12 cellular contexts compared by ENCODE assay signal in genomic region chr3:66452247-66453040, GRCh38. TPM values are rescaled to one million over a fixed set of nuclear protein-coding genes. Genes with fewer than 3 reads are reported as not detected.
DNase-seq lines count a peak whose midpoint lies in the region; ATAC-seq, FAIRE-seq and TF ChIP-seq lines count a peak whose summit lies in the region.
"Had no signal": no experiment of that assay in that cellular context is flagged by ENCODE, and none has a peak within 500 bp of the region (broad histone marks: within the 10 kb centered on the region; RNA-seq: fewer than 3 reads in every experiment).

No MANE protein-coding gene starts in this region.

- no peak overlapping the region for H4K91ac ChIP-seq in H1 (replicated peaks; ENCODE audit: insufficient read length, low read length)

- H2BK5ac ChIP-seq in H1 (ENCODE audit: low read depth, low read length) = no peak overlapping the region

- TF ChIP-seq CTCF in H1 (IDR thresholded peaks at IDR 0.05; ENCODE audit: control extremely low read depth in 1 of 3, insufficient read depth in 1 of 3, low read depth in 1 of 3, low read length in 3 of 3) = no peak
- TF ChIP-seq CTCF in upper lobe of left lung (IDR thresholded peaks at IDR 0.05) = no peak
- no peak for TF ChIP-seq CTCF in PC-3 (conservative IDR thresholded peaks at IDR 0.05; ENCODE audit: low read depth, low read length)

- H4K20me1 ChIP-seq in H1 (replicated peaks in 1 of 2; ENCODE audit: control insufficient read depth in 1 of 2, insufficient read depth in 2 of 2, low read length in 2 of 2) (peaks cover 23% of the 10 kb centered on the region in 2 experiments), PC-3 (ENCODE audit: low read length) (no peaks in the 10 kb centered on the region)

- H4K8ac ChIP-seq in H1 (ENCODE audit: extremely low read depth, insufficient read depth, low read length) = no peak overlapping the region

- H3K9ac ChIP-seq in H1 (replicated peaks in 1 of 4; ENCODE audit: extremely low read depth in 1 of 4, low read depth in 3 of 4, low read length in 3 of 4) (no peak overlapping the region), PC-3 (ENCODE audit: low read length) (no peak overlapping the region)

- no peak for FAIRE-seq in H1 (lab: Jason Lieb, UNC)

- 93% methylated on average over 8 of the region's 8 CpGs; no CpG with 5 or more reads in 1 of the 2 experiments for WGBS in H1 (ENCODE audit: extremely low coverage in 1 of 2, insufficient coverage in 1 of 2, insufficient read length in 1 of 2, insufficient replicate concordance in 2 of 2, low coverage in 1 of 2, low lambda C conversion rate in 2 of 2, missing lambda C conversion rate in 1 of 2), 2 experiments
- WGBS in upper lobe of left lung, 2 donors = 51 to 61% methylated on average over 8 of the region's 8 CpGs

- H3K4me2 ChIP-seq in H1 (ENCODE audit: insufficient read depth in 1 of 2, low read depth in 2 of 2, low read length in 2 of 2) (no peak overlapping the region), PC-3 (ENCODE audit: low read length) (no peak overlapping the region)

- DNase-seq in NCI-H2171 treated with DMSO at 0.1 percent for 48 hours (lab: John Stamatoyannopoulos, UW) = peak; percentile 43
- no peak for DNase-seq in NCI-H2171 (lab: John Stamatoyannopoulos, UW)
- no peak for DNase-seq in H1 (ENCODE audit: low read depth in 1 of 2, low spot score in 2 of 2)
- DNase-seq in middle frontal gyrus (ENCODE audit: extremely low spot score, low spot score) = peak; percentile 39
- DNase-seq in upper lobe of left lung = no peak
- DNase-seq in PC-3 = no peak
- DNase-seq: activated CD4-positive, alpha-beta T cell treated with anti-CD3 and anti-CD28 coated beads, Interleukin-2, amount 10 ng/mL, durations not matched to agents 24 days and 14 days; activated gamma-delta T cell; DMS153; effector memory CD8-positive, alpha-beta T cell had no signal

- no peak overlapping the region for H2BK12ac ChIP-seq in H1 (ENCODE audit: low read depth, low read length)

- H3K4ac ChIP-seq in H1 (replicated peaks; ENCODE audit: insufficient read length, low read depth, low read length) = no peak overlapping the region

- no peak overlapping the region for H3K27ac ChIP-seq in H1 (ENCODE audit: low read depth, low read length)
- H3K27ac ChIP-seq in upper lobe of left lung = peak overlapping the region in 3 of 4 donors; percentile 13 to 62 (median 32)
- H3K27ac ChIP-seq in PC-3 (ENCODE audit: low read length) = no peak overlapping the region

- H3K4me3 ChIP-seq in H1 (ENCODE audit: extremely low read depth in 1 of 4, insufficient read depth in 2 of 4, low read depth in 3 of 4, low read length in 4 of 4) (no peak overlapping the region), upper lobe of left lung (no peak overlapping the region), PC-3 (ENCODE audit: low read length) (no peak overlapping the region)

- H2AK5ac ChIP-seq in H1 (ENCODE audit: low read depth, low read length) = no peak overlapping the region

- no peak overlapping the region for H3K56ac ChIP-seq in H1 (replicated peaks; ENCODE audit: insufficient read length, low read depth, low read length)

- no peaks in the 10 kb centered on the region for H3K23me2 ChIP-seq in H1 (ENCODE audit: low read depth, low read length)

- peaks cover 5 to 98% of the 10 kb centered on the region in 2 experiments for H3K79me2 ChIP-seq in H1 (ENCODE audit: control insufficient read depth in 1 of 2, insufficient read depth in 2 of 2, low read length in 2 of 2)
- no peaks in the 10 kb centered on the region for H3K79me2 ChIP-seq in PC-3 (ENCODE audit: low read length)

- H2BK15ac ChIP-seq in H1 (ENCODE audit: low read length) = no peak overlapping the region

- no peak for TF ChIP-seq EP300 in H1 (IDR thresholded peaks at IDR 0.05; ENCODE audit: borderline replicate concordance in 1 of 2, low read depth in 2 of 2, low read length in 2 of 2)
- no peak for TF ChIP-seq EP300 in upper lobe of left lung (IDR thresholded peaks at IDR 0.05)

- no peak overlapping the region for H3K18ac ChIP-seq in H1 (ENCODE audit: extremely low read depth, low read length)

- no peak overlapping the region for H4K5ac ChIP-seq in H1 (ENCODE audit: insufficient read length, low read depth, low read length)

- no peaks in the 10 kb centered on the region for H3K9me2 ChIP-seq in PC-3 (replicated peaks; ENCODE audit: low read length)

- POLR2A ChIA-PET in H1 (lab: Charles Lee; ENCODE audit: partially characterized antibody) (interaction anchor here (0.6 to 2.8 kb wide), 7 partner anchors 8 to 44 kb away, joined by 3 to 11 read pairs (median 3); no protein-coding TSS in a partner anchor), PC-3 (lab: Charles Lee; ENCODE audit: unreplicated experiment) (no interaction called here)

- H3K4me1 ChIP-seq in H1 (replicated peaks in 1 of 4; ENCODE audit: control insufficient read depth in 3 of 4, insufficient read depth in 4 of 4, low read length in 3 of 4) (peaks cover 0 to 13% (median 10%) of the 10 kb centered on the region in 4 experiments; a peak in 6 of 7 replicates), upper lobe of left lung (peaks cover 38 to 52% (median 45%) of the 10 kb centered on the region in 4 donors), PC-3 (ENCODE audit: insufficient read depth, low read length) (peaks cover 9% of the 10 kb centered on the region; the same call in 1 of the 2 replicates)

- no peak overlapping the region for H3K23ac ChIP-seq in H1 (ENCODE audit: insufficient read length)

- H3K27me3 ChIP-seq in H1 (replicated peaks in 1 of 4; ENCODE audit: control insufficient read depth in 3 of 4, extremely low read depth in 1 of 4, insufficient read depth in 3 of 4, low read length in 3 of 4) (no peaks in the 10 kb centered on the region), upper lobe of left lung (no peaks in the 10 kb centered on the region), PC-3 (ENCODE audit: low read length) (no peaks in the 10 kb centered on the region)

- no peak overlapping the region for H2BK20ac ChIP-seq in H1 (ENCODE audit: low read length)

- ATAC-seq in upper lobe of left lung (ENCODE audit: low FRiP score in 2 of 2) (peak in 1 of 2 donors; percentile 59), PC-3 (no peak), GM19351 (IDR thresholded peaks at IDR 0.05; ENCODE audit: unreplicated experiment) (no peak), GM18870 (IDR thresholded peaks at IDR 0.05; ENCODE audit: unreplicated experiment) (no peak)
- ATAC-seq: effector memory CD8-positive, alpha-beta T cell had no signal

- BruUV-seq in PC-3 (replicated peaks; lab: Mats Ljungman, UMichigan) = no TSS peak

- H3K14ac ChIP-seq in H1 (ENCODE audit: insufficient read length) = no peak overlapping the region

- peaks cover 17% of the 10 kb centered on the region for H3K79me1 ChIP-seq in H1 (ENCODE audit: low read depth, low read length)

- peaks cover 11 to 83% (median 50%) of the 10 kb centered on the region in 4 experiments for H3K36me3 ChIP-seq in H1 (ENCODE audit: control insufficient read depth in 2 of 4, insufficient read depth in 4 of 4, low read length in 3 of 4)
- H3K36me3 ChIP-seq in upper lobe of left lung = peaks cover 0 to 5% (median 2%) of the 10 kb centered on the region in 4 donors
- H3K36me3 ChIP-seq in PC-3 (ENCODE audit: low read depth, low read length) = no peaks in the 10 kb centered on the region

- CTCF ChIA-PET in H1 (lab: Charles Lee; ENCODE audit: partially characterized antibody) = interaction anchor here (0.6 to 7.2 kb wide), 7 partner anchors 9 to 74 kb away, joined by 3 to 32 read pairs (median 4); no protein-coding TSS in a partner anchor
- CTCF ChIA-PET in PC-3 (lab: Charles Lee) = no interaction called here

- no peaks in the 10 kb centered on the region for H3F3A ChIP-seq in PC-3 (ENCODE audit: low read length, unreplicated experiment)

- no peak overlapping the region for H2BK120ac ChIP-seq in H1 (replicated peaks; ENCODE audit: low read depth, low read length)

- no peak for TF ChIP-seq POLR2A in H1 (IDR thresholded peaks at IDR 0.05; ENCODE audit: control extremely low read depth in 1 of 2, low read depth in 2 of 2, low read length in 2 of 2)
- no peak for TF ChIP-seq POLR2A in upper lobe of left lung (IDR thresholded peaks at IDR 0.05)

- H2AFZ ChIP-seq in H1 (ENCODE audit: low read length) (no peak overlapping the region), PC-3 (ENCODE audit: low read length) (no peak overlapping the region)

- TF ChIP-seq RAD21 in H1 (IDR thresholded peaks at IDR 0.05 in 1 of 2, conservative IDR thresholded peaks at IDR 0.05 in 1 of 2; ENCODE audit: low read depth in 2 of 2, low read length in 2 of 2) = no peak

- intact Hi-C loops in PC-3 (cut with micrococcal nuclease) = no loop called here

- H3K9me3 ChIP-seq in H1 (ENCODE audit: insufficient read depth in 2 of 2, low read depth in 1 of 2, low read length in 1 of 2) = no peaks in the 10 kb centered on the region
- no peaks in the 10 kb centered on the region for H3K9me3 ChIP-seq in upper lobe of left lung
- no peaks in the 10 kb centered on the region for H3K9me3 ChIP-seq in PC-3 (ENCODE audit: low read length)

TF ChIP-seq in H1, 55 proteins besides CTCF, POLR2A, EP300 and RAD21:
- TF ChIP-seq SP2 (IDR thresholded peaks at IDR 0.05; ENCODE audit: low read length) (no peak), POLR2AphosphoS5 (IDR thresholded peaks at IDR 0.05; ENCODE audit: low read depth, low read length) (peak; percentile 15; the same call in 1 of the 2 replicates), ATF2 (IDR thresholded peaks at IDR 0.05; ENCODE audit: low read length) (no peak)

RNA-seq across cellular contexts. Expression of gene LRIG1, which starts 48.4 kb away (rescaled TPM):
- 78.1 and 86.8 TPM in 2 replicates for total RNA-seq in H1 (2021; fragmentation: NEBNext Ultra II Directional; extraction: Animal tissue kit (Norgen Biotek cat#: 25700))
- 88.7 and 94.1 TPM in 2 replicates for polyA plus RNA-seq in H1 (2011; rRNA removed)
- 87.8 TPM for polyA plus RNA-seq in H1 (2011; cell fraction: cytosol; rRNA removed)
- 241 TPM for polyA plus RNA-seq in H1 (2011; cell fraction: nucleus; rRNA removed)
- polyA plus RNA-seq in H1 (2012, experiment 1 of 2) = 76.9 to 126 TPM (median 101 TPM) in 4 replicates
- polyA plus RNA-seq in H1 (2012, experiment 2 of 2) = 35.9 TPM
- 95.4 TPM for polyA plus RNA-seq in H1 (2013, experiment 1 of 2)
- polyA plus RNA-seq in H1 (2013, experiment 2 of 2) = 95.1 TPM
- polyA minus RNA-seq in H1 (2011; rRNA and poly(A)+ RNA removed) = 291 and 398 TPM in 2 replicates
- polyA minus RNA-seq in H1 (2011; cell fraction: cytosol; rRNA and poly(A)+ RNA removed) = 82.9 TPM
- 139 TPM for polyA minus RNA-seq in H1 (2011; cell fraction: nucleus; rRNA and poly(A)+ RNA removed)
- 100 to 1,000 TPM in 2 of 6 donors, 10 to 100 TPM in 4; 45.2 to 119 (median 81.9) TPM for total RNA-seq in upper lobe of left lung
- 2.2 and 2.9 TPM in 2 replicates for total RNA-seq in PC-3 (2014; rRNA removed)

Comparison
In these comparisons a context has a peak if more than half of its experiments do, and no peak if none do; other contexts are left out.
1. DNase-seq: peak in NCI-H2171 treated with DMSO at 0.1 percent for 48 hours (single experiment) and middle frontal gyrus (single experiment); none in NCI-H2171 (single experiment), H1 (0 of 2), upper lobe of left lung (0 of 2) and PC-3 (single experiment).
2. H3K27ac ChIP-seq: peak in upper lobe of left lung (3 of 4); none in H1 (single experiment) and PC-3 (single experiment).
3. RNA of gene LRIG1, which starts 48.4 kb away (total RNA-seq): 45.2 to 119 TPM in upper lobe of left lung and 78.1 to 86.8 TPM in H1; 2.2 to 2.9 TPM in PC-3; every median in the first group is over 10 times any median in the second.